Comparison of ENCODE assay signal across 12 cellular contexts in the genomic region with DNA sequence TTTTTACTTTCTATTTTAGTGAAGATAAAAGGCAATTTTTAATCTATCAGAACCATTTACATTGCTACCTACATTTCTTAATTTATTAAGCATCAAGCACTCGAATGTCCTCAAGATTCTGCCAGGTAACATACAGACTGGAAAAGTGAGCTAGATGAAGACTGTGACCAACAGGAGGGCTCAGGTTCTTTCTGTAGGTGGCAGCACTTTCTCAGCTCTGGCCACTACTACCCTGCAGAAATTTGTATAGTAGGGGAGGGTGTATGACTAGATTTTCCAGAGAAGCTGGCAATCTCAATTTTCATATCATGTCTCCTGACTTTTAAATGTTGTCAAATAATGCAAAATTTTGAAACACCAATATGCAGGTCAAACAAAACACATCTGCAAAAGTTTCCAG.
A peak's percentile ranks its signal among the peaks of the same experiment; 100 is the strongest.
DNase-seq lines count a peak whose midpoint lies in the region; ATAC-seq, FAIRE-seq and TF ChIP-seq lines count a peak whose summit lies in the region.
"Had no signal": no experiment of that assay in that cellular context is flagged by ENCODE, and none has a peak within 500 bp of the region (broad histone marks: within the 10 kb centered on the region; RNA-seq: fewer than 3 reads in every experiment).

No MANE protein-coding gene starts in this region.

- H3K4me2 ChIP-seq in keratinocyte (ENCODE audit: control insufficient read depth, extremely low read depth, insufficient read depth, low read depth, low read length) = no peak overlapping the region

- peak; percentile 0 for DNase-seq in OCI-M1 (lab: John Stamatoyannopoulos, UW)
- DNase-seq in keratinocyte (ENCODE audit: low read depth, low spot score) = no peak
- DNase-seq in EL = no peak
- no peak for DNase-seq in NK-92 (lab: John Stamatoyannopoulos, UW; ENCODE audit: unreplicated experiment)
- no peak for DNase-seq in T-helper 1 cell
- DNase-seq: activated effector memory CD4-positive, alpha-beta T cell treated with Interleukin-2 at 50 U/mL for 16 hours; CD8-positive, alpha-beta T cell; NCI-H187 treated with DMSO at 0.1 percent for 48 hours had no signal

- no peak for ATAC-seq in HG02885 (IDR thresholded peaks at IDR 0.05; ENCODE audit: poor library complexity, unreplicated experiment)
- ATAC-seq: CD8-positive, alpha-beta T cell had no signal

- no peaks in the 10 kb centered on the region for H3K27me3 ChIP-seq in keratinocyte (ENCODE audit: control insufficient read depth, extremely low read depth, insufficient read depth, low read length)
- H3K27me3 ChIP-seq: vagina had no signal

- no peak overlapping the region for H2AFZ ChIP-seq in keratinocyte (ENCODE audit: control insufficient read depth, low read length)

- H3K9me1 ChIP-seq in keratinocyte (ENCODE audit: control insufficient read depth, extremely low read depth, insufficient read depth, low read length) = no peaks in the 10 kb centered on the region

- FAIRE-seq in keratinocyte (lab: Jason Lieb, UNC) = no peak

- no peaks in the 10 kb centered on the region for H3K4me1 ChIP-seq in keratinocyte (ENCODE audit: control insufficient read depth, extremely low read depth, insufficient read depth, low read length)
- H3K4me1 ChIP-seq: vagina had no signal

- H3K36me3 ChIP-seq in keratinocyte (ENCODE audit: control insufficient read depth in 2 of 2, extremely low read depth in 1 of 2, insufficient read depth in 2 of 2, low read length in 2 of 2) = no peaks in the 10 kb centered on the region
- H3K36me3 ChIP-seq: vagina had no signal

- H3K27ac ChIP-seq in 22Rv1 = no peak overlapping the region
- H3K27ac ChIP-seq in keratinocyte (ENCODE audit: control insufficient read depth, insufficient read depth, low read length) = no peak overlapping the region
- H3K27ac ChIP-seq: vagina had no signal

- H4K20me1 ChIP-seq in keratinocyte (ENCODE audit: control insufficient read depth, extremely low read depth, insufficient read depth, low read length) = no peaks in the 10 kb centered on the region

- dilution Hi-C loops in keratinocyte (cut with MboI; ENCODE audit: extremely low pct_ligation_motif_present, low sequenced_read_pairs) = no loop called here

- H3K9me3 ChIP-seq in keratinocyte (ENCODE audit: control insufficient read depth, low read depth, low read length) = no peaks in the 10 kb centered on the region
- H3K9me3 ChIP-seq: vagina had no signal

- peak; percentile 38 for TF ChIP-seq CTCF in 22Rv1 (IDR thresholded peaks at IDR 0.05)
- peak; percentile 24 for TF ChIP-seq CTCF in GM12873 (IDR thresholded peaks at IDR 0.05; ENCODE audit: insufficient read depth, low read depth, low read length, missing control alignments)
- peak in 2 of 3 experiments; percentile 36 to 45 for TF ChIP-seq CTCF in keratinocyte (optimal IDR thresholded peaks at IDR 0.05 in 1 of 3, IDR thresholded peaks at IDR 0.05 in 1 of 3, conservative IDR thresholded peaks at IDR 0.05 in 1 of 3; ENCODE audit: extremely low read depth in 1 of 3, insufficient read depth in 2 of 3, low read length in 3 of 3)

- H3K4me3 ChIP-seq in keratinocyte (ENCODE audit: control insufficient read depth in 2 of 3, extremely low read depth in 1 of 3, insufficient read depth in 2 of 3, low read depth in 1 of 3, low read length in 3 of 3) = no peak overlapping the region
- H3K4me3 ChIP-seq: vagina had no signal

- no peak overlapping the region for H3K9ac ChIP-seq in keratinocyte (ENCODE audit: control insufficient read depth, extremely low read depth, insufficient read depth, low read length)

- no peaks in the 10 kb centered on the region for H3K79me2 ChIP-seq in keratinocyte (ENCODE audit: control insufficient read depth, insufficient read depth, low read length)
